ENCODE assay signal across 8 cellular contexts in the genomic region with DNA sequence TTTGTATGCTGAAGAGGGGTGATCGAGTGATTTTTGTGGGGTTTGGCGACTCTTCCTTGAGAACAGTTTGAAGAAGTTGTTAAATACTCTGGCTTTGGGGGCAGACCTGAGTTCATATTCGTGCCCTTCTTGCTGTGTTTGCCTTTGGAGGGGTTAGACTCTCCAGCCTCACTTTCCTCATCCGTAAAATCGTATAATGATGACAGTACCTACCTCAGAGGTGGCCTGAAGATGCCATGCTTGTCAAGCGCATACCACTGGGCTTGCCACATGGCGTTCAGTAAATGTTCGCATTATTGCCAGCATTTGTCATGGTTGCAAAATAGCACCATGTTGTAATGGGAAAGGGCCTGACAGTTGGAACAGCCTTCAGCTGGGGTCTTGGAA. TPM values are rescaled to one million over a fixed set of nuclear protein-coding genes. Genes with fewer than 3 reads are reported as not detected.
A peak's percentile ranks its signal among the peaks of the same experiment; 100 is the strongest.
DNase-seq lines count a peak whose midpoint lies in the region; ATAC-seq and TF ChIP-seq lines count a peak whose summit lies in the region.

No MANE protein-coding gene starts in this region.

- POLR2A ChIA-PET in activated B cell treated with CpG ODN at 0.5 μM for 24 hours (lab: Charles Lee), result interaction anchor here (0.6 to 7.9 kb wide), 10 partner anchors 26 to 652 kb away, joined by 3 to 342 read pairs (median 14); partner anchors contain the start of genes COA1, MRPL32 and PSMA2

- H3K4me1 Mint-ChIP-seq in activated B cell treated with CpG ODN at 0.5 μM for 24 hours, result peaks cover 53% of the 10 kb centered on the region
- peaks cover 17% of the 10 kb centered on the region for H3K4me1 Mint-ChIP-seq in endothelial cell (ENCODE audit: unreplicated experiment)

- H3K27me3 ChIP-seq in BLaER1 treated with 17β-estradiol and CSF1 and Interleukin-3, amounts not matched to agents 10 nM and 100 nM, result no peaks in the 10 kb centered on the region
- no peaks in the 10 kb centered on the region for H3K27me3 ChIP-seq in mucosa of stomach (ENCODE audit: control insufficient read depth, insufficient read depth, low read length)

- H3K9me3 Mint-ChIP-seq in activated B cell treated with CpG ODN at 0.5 μM for 24 hours, result no peaks in the 10 kb centered on the region
- no peaks in the 10 kb centered on the region for H3K9me3 Mint-ChIP-seq in endothelial cell (ENCODE audit: unreplicated experiment)

- no peak for DNase-seq in Jurkat, Clone E6-1 (ENCODE audit: low read depth, low spot score)
- DNase-seq in activated B cell treated with CpG ODN at 0.5 μM for 24 hours, result no peak
- DNase-seq in endothelial cell (ENCODE audit: low spot score), result no peak

- peak overlapping the region; percentile 87 to 99 (median 93) for H3K4me2 ChIP-seq in BLaER1 treated with 17β-estradiol and CSF1 and Interleukin-3, amounts not matched to agents 10 nM and 100 nM

- H3K9ac ChIP-seq in BLaER1 treated with 17β-estradiol and CSF1 and Interleukin-3, amounts not matched to agents 10 nM and 100 nM, result peak overlapping the region; percentile 89 to 98 (median 97); a peak in 21 of 22 replicates
- H3K9ac ChIP-seq in mucosa of stomach (ENCODE audit: low read length), result peak overlapping the region; percentile 80

- peaks cover 0 to 3% (median 0%) of the 10 kb centered on the region in 11 experiments; a peak in 1 of 22 replicates for H3K9me3 ChIP-seq in BLaER1 treated with 17β-estradiol and CSF1 and Interleukin-3, amounts not matched to agents 10 nM and 100 nM (replicated peaks in 1 of 11)
- H3K9me3 ChIP-seq in mucosa of stomach (ENCODE audit: control insufficient read depth, low read length), result no peaks in the 10 kb centered on the region

- no peaks in the 10 kb centered on the region for H3K27me3 Mint-ChIP-seq in activated B cell treated with CpG ODN at 0.5 μM for 24 hours
- peaks cover 7% of the 10 kb centered on the region for H3K27me3 Mint-ChIP-seq in endothelial cell (ENCODE audit: unreplicated experiment)

- peaks cover 28 to 62% (median 52%) of the 10 kb centered on the region in 11 experiments; a peak in 21 of 22 replicates for H4K20me1 ChIP-seq in BLaER1 treated with 17β-estradiol and CSF1 and Interleukin-3, amounts not matched to agents 10 nM and 100 nM

- H3K4me3 Mint-ChIP-seq in activated B cell treated with CpG ODN at 0.5 μM for 24 hours (peak overlapping the region; percentile 92), endothelial cell (ENCODE audit: unreplicated experiment) (peak overlapping the region; percentile 97)

- TF ChIP-seq CTCF in activated B cell treated with CpG ODN at 0.5 μM for 24 hours (IDR thresholded peaks at IDR 0.05) (no peak), endothelial cell (IDR thresholded peaks at IDR 0.05; ENCODE audit: unreplicated experiment) (no peak)

- H3K36me3 Mint-ChIP-seq in activated B cell treated with CpG ODN at 0.5 μM for 24 hours (ENCODE audit: low read depth), result peaks cover 17% of the 10 kb centered on the region
- H3K36me3 Mint-ChIP-seq in endothelial cell (ENCODE audit: low read depth, unreplicated experiment), result peaks cover 7% of the 10 kb centered on the region

- no peaks in the 10 kb centered on the region; a peak in 1 of 22 replicates for H3K36me3 ChIP-seq in BLaER1 treated with 17β-estradiol and CSF1 and Interleukin-3, amounts not matched to agents 10 nM and 100 nM
- no peaks in the 10 kb centered on the region for H3K36me3 ChIP-seq in mucosa of stomach (ENCODE audit: control insufficient read depth, insufficient read depth, low read length)

- peaks cover 11 to 25% (median 16%) of the 10 kb centered on the region in 10 experiments for H3K4me1 ChIP-seq in BLaER1 treated with 17β-estradiol and CSF1 and Interleukin-3, amounts not matched to agents 10 nM and 100 nM
- H3K4me1 ChIP-seq in mucosa of stomach (ENCODE audit: control insufficient read depth, insufficient read depth, low read length), result no peaks in the 10 kb centered on the region

- peak overlapping the region in 10 of 11 experiments; percentile 88 to 99 (median 94); a peak in 19 of 22 replicates for H3K27ac ChIP-seq in BLaER1 treated with 17β-estradiol and CSF1 and Interleukin-3, amounts not matched to agents 10 nM and 100 nM

- CTCF ChIA-PET in activated B cell treated with CpG ODN at 0.5 μM for 24 hours (lab: Charles Lee), result interaction anchor here (1.6 to 11.2 kb wide), 4 partner anchors 37 to 116 kb away, joined by 5 to 648 read pairs (median 44); no protein-coding TSS in a partner anchor

- intact Hi-C loops in activated B cell treated with CpG ODN at 0.5 μM for 24 hours (cut with micrococcal nuclease), result loop anchor here (5.0 kb wide), 2 partner anchors 343 to 1263 kb away; partner anchors contain the start of genes H2AZ2 and UBE2D4

- peak overlapping the region; percentile 81 to 99 (median 94) for H3K4me3 ChIP-seq in BLaER1 treated with 17β-estradiol and CSF1 and Interleukin-3, amounts not matched to agents 10 nM and 100 nM
- H3K4me3 ChIP-seq in Jurkat, Clone E6-1 (ENCODE audit: low read length), result peak overlapping the region; percentile 81
- peak overlapping the region; percentile 66 for H3K4me3 ChIP-seq in mucosa of stomach (ENCODE audit: low read length)

- no peak for ATAC-seq in activated B cell treated with CpG ODN at 0.5 μM for 24 hours (ENCODE audit: low read depth)
- no peak for ATAC-seq in GM21447 (IDR thresholded peaks at IDR 0.05; ENCODE audit: unreplicated experiment)
- no peak for ATAC-seq in GM21367 (IDR thresholded peaks at IDR 0.05; ENCODE audit: unreplicated experiment)
- ATAC-seq in GM18868 (IDR thresholded peaks at IDR 0.05; ENCODE audit: unreplicated experiment), result no peak

- H3K27ac Mint-ChIP-seq in activated B cell treated with CpG ODN at 0.5 μM for 24 hours (peak overlapping the region; percentile 97), endothelial cell (ENCODE audit: unreplicated experiment) (peak overlapping the region; percentile 52)

RNA-seq across cellular contexts. Expression of gene STK17A, which starts 1.3 kb away (rescaled TPM):
- polyA plus RNA-seq in Jurkat, Clone E6-1 (2012; ENCODE audit: insufficient read depth, insufficient read length), result 31.3 TPM
- 67.1 and 68.6 TPM in 2 replicates for total RNA-seq in activated B cell treated with CpG ODN at 0.5 μM for 24 hours
- total RNA-seq in endothelial cell (ENCODE audit: unreplicated experiment), result 28.6 TPM
